16 cellular contexts compared by ENCODE assay signal in the genomic region with DNA sequence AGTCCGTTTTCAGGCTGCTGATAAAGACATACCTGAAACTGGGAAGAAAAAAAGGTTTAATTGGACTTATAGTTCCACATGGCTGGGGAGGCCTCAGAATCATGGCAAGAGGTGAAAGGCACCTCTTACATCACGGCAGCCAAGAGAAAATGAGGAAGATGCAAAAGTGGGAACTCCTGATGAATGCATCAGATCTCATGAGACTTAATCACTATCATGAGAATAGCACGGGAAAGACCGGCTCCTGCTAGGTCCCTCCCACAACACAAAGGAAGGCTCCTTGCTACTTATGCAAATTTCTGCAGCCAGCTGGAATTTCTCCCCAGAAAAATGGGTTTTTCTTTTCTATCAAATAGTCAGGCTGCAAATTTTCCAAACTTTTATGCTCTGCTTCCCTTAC.
A peak's percentile ranks its signal among the peaks of the same experiment; 100 is the strongest.
DNase-seq lines count a peak whose midpoint lies in the region; ATAC-seq and TF ChIP-seq lines count a peak whose summit lies in the region.
"Had no signal": no experiment of that assay in that cellular context is flagged by ENCODE, and none has a peak within 500 bp of the region (broad histone marks: within the 10 kb centered on the region; RNA-seq: fewer than 3 reads in every experiment).

No MANE protein-coding gene starts in this region.

- H3K9me3 Mint-ChIP-seq in GM23338 (peaks cover 1% of the 10 kb centered on the region), WTC11 (peaks cover 2% of the 10 kb centered on the region), neural progenitor cell (peaks cover 28% of the 10 kb centered on the region)
- no peaks in the 10 kb centered on the region for H3K9me3 Mint-ChIP-seq in CD4-positive, alpha-beta memory T cell
- H3K9me3 Mint-ChIP-seq: CD8-positive, alpha-beta T cell had no signal

- no peak overlapping the region for H3K4me2 ChIP-seq in GM23338
- no peak overlapping the region for H3K4me2 ChIP-seq in neural progenitor cell

- H3K36me3 Mint-ChIP-seq in GM23338 (ENCODE audit: low read depth) = no peaks in the 10 kb centered on the region
- H3K36me3 Mint-ChIP-seq in WTC11 = no peaks in the 10 kb centered on the region; the same call in 1 of the 2 replicates
- H3K36me3 Mint-ChIP-seq in neural progenitor cell = peaks cover 8% of the 10 kb centered on the region
- H3K36me3 Mint-ChIP-seq in CD4-positive, alpha-beta memory T cell = no peaks in the 10 kb centered on the region
- H3K36me3 Mint-ChIP-seq: CD8-positive, alpha-beta T cell had no signal

- H4K20me1 ChIP-seq in GM23338 (replicated peaks; ENCODE audit: insufficient read depth) (no peaks in the 10 kb centered on the region), neural progenitor cell (ENCODE audit: low read depth) (no peaks in the 10 kb centered on the region)

- TF ChIP-seq CTCF in GM23338 (conservative IDR thresholded peaks at IDR 0.05; ENCODE audit: low read depth in 2 of 2) (no peak), WTC11 (IDR thresholded peaks at IDR 0.05) (no peak), neural progenitor cell (IDR thresholded peaks at IDR 0.05) (no peak)

- H3K4me3 ChIP-seq in GM23338 (no peak overlapping the region), neural progenitor cell (no peak overlapping the region)
- H3K4me3 ChIP-seq in CD4-positive, alpha-beta memory T cell (ENCODE audit: low read length in 2 of 2) = no peak overlapping the region

- H3K9me2 ChIP-seq in GM23338 (ENCODE audit: insufficient read depth) = peaks cover 4% of the 10 kb centered on the region; the same call in 1 of the 2 replicates

- no peaks in the 10 kb centered on the region for H3K27me3 Mint-ChIP-seq in GM23338 (ENCODE audit: insufficient read depth, low read depth, poor library complexity)
- no peaks in the 10 kb centered on the region for H3K27me3 Mint-ChIP-seq in WTC11 (ENCODE audit: low read depth)
- peaks cover 4% of the 10 kb centered on the region for H3K27me3 Mint-ChIP-seq in neural progenitor cell (ENCODE audit: insufficient read depth, low read depth)
- peaks cover 8 to 11% of the 10 kb centered on the region in 2 donors for H3K27me3 Mint-ChIP-seq in CD4-positive, alpha-beta memory T cell

- H3K9me3 ChIP-seq in neural progenitor cell (ENCODE audit: low read depth) = no peaks in the 10 kb centered on the region
- no peaks in the 10 kb centered on the region for H3K9me3 ChIP-seq in CD4-positive, alpha-beta memory T cell (ENCODE audit: control insufficient read depth in 1 of 2, low read length in 2 of 2)

- H3K27ac Mint-ChIP-seq in GM23338 = no peak overlapping the region
- no peak overlapping the region for H3K27ac Mint-ChIP-seq in WTC11
- H3K27ac Mint-ChIP-seq in neural progenitor cell = peak overlapping the region; percentile 38
- H3K27ac Mint-ChIP-seq in CD4-positive, alpha-beta memory T cell = no peak overlapping the region
- H3K27ac Mint-ChIP-seq: B cell; CD8-positive, alpha-beta T cell; H9 had no signal

- H3K9ac ChIP-seq in neural progenitor cell = no peak overlapping the region

- no peaks in the 10 kb centered on the region for H3K36me3 ChIP-seq in GM23338 (ENCODE audit: insufficient read depth)
- H3K36me3 ChIP-seq in neural progenitor cell = no peaks in the 10 kb centered on the region
- no peaks in the 10 kb centered on the region for H3K36me3 ChIP-seq in CD4-positive, alpha-beta memory T cell (ENCODE audit: insufficient read depth, low read length)

- ATAC-seq in GM23338 (no peak), WTC11 (peak; percentile 39; the same call in 1 of the 2 replicates), GM21360 (IDR thresholded peaks at IDR 0.05; ENCODE audit: unreplicated experiment) (no peak)
- ATAC-seq: CD8-positive, alpha-beta T cell had no signal

- POLR2A ChIA-PET in WTC11 (lab: Charles Lee) = no interaction called here
- POLR2A ChIA-PET in CD4-positive, alpha-beta memory T cell (lab: Charles Lee; ENCODE audit: partially characterized antibody) = no interaction called here

- CTCF ChIA-PET in WTC11 (lab: Charles Lee) = interaction anchor here (0.6 kb wide), 1 partner anchor 672 kb away, joined by 3 read pairs; no protein-coding TSS in a partner anchor
- CTCF ChIA-PET in CD4-positive, alpha-beta memory T cell (lab: Charles Lee; ENCODE audit: partially characterized antibody) = no interaction called here

- H3K27ac ChIP-seq in GM23338 (ENCODE audit: low read depth) (no peak overlapping the region), neural progenitor cell (no peak overlapping the region)
- no peak overlapping the region for H3K27ac ChIP-seq in CD4-positive, alpha-beta memory T cell (ENCODE audit: low read depth, low read length)

- H3K4me1 ChIP-seq in GM23338 (ENCODE audit: insufficient read depth) = no peaks in the 10 kb centered on the region
- peaks cover 7% of the 10 kb centered on the region for H3K4me1 ChIP-seq in neural progenitor cell
- no peaks in the 10 kb centered on the region for H3K4me1 ChIP-seq in CD4-positive, alpha-beta memory T cell (ENCODE audit: insufficient read depth, low read length)

- H2AFZ ChIP-seq in GM23338 (no peak overlapping the region; the same call in 1 of the 2 replicates), neural progenitor cell (replicated peaks) (no peak overlapping the region)

- H3K79me2 ChIP-seq in GM23338 (replicated peaks; ENCODE audit: insufficient read depth) (no peaks in the 10 kb centered on the region), neural progenitor cell (ENCODE audit: low read depth) (no peaks in the 10 kb centered on the region)

- intact Hi-C loops in head of caudate nucleus (cut with DNase I) = no loop called here
- intact Hi-C loops in CD4-positive, alpha-beta memory T cell (cut with micrococcal nuclease) = no loop called here

- H3K4me1 Mint-ChIP-seq in GM23338 (peaks cover 4% of the 10 kb centered on the region; the same call in 2 of the 3 replicates), WTC11 (peaks cover 8% of the 10 kb centered on the region), neural progenitor cell (peaks cover 17% of the 10 kb centered on the region)
- no peaks in the 10 kb centered on the region for H3K4me1 Mint-ChIP-seq in CD4-positive, alpha-beta memory T cell

- H3K27me3 ChIP-seq in GM23338 (ENCODE audit: insufficient read depth) (no peaks in the 10 kb centered on the region), neural progenitor cell (no peaks in the 10 kb centered on the region)
- H3K27me3 ChIP-seq in CD4-positive, alpha-beta memory T cell (ENCODE audit: insufficient read depth, low read length) = no peaks in the 10 kb centered on the region

- H3K4me3 Mint-ChIP-seq in GM23338 (no peak overlapping the region), WTC11 (no peak overlapping the region), neural progenitor cell (no peak overlapping the region)
- H3K4me3 Mint-ChIP-seq in CD4-positive, alpha-beta memory T cell = no peak overlapping the region
- H3K4me3 Mint-ChIP-seq: B cell; CD8-positive, alpha-beta T cell; H9 had no signal

- no peaks in the 10 kb centered on the region for H3F3A ChIP-seq in GM23338 (replicated peaks; ENCODE audit: low read depth)
- no peaks in the 10 kb centered on the region for H3F3A ChIP-seq in neural progenitor cell (ENCODE audit: low read depth)

- peak; percentile 30 for DNase-seq in GM23338 (ENCODE audit: low spot score)
- peak; percentile 2 for DNase-seq in NOMO-1 treated with dmso at 0.1 percent for 144 hours (lab: John Stamatoyannopoulos, UW; ENCODE audit: unreplicated experiment)
- DNase-seq in WTC11 (ENCODE audit: low spot score) = no peak
- DNase-seq in neural progenitor cell (ENCODE audit: low spot score) = no peak
- no peak for DNase-seq in head of caudate nucleus
- DNase-seq in CD4-positive, alpha-beta memory T cell = no peak
- DNase-seq: C1 segment of cervical spinal cord; CD8-positive, alpha-beta T cell; COR-L47; DMS153; DMS79 treated with DMSO at 0.1 percent for 48 hours; EL; GOT3; H9 had no signal

TF ChIP-seq in GM23338, 12 proteins besides CTCF, POLR2A, EP300 and RAD21 (continues in another document):
- no peak for TF ChIP-seq EZH2 (IDR thresholded peaks at IDR 0.05; ENCODE audit: low read depth, unreplicated experiment)

TF ChIP-seq in WTC11, 78 proteins besides CTCF, POLR2A, EP300 and RAD21:
- no peak for TF ChIP-seq TEAD1 (CRISPR knock-in tag; IDR thresholded peaks at IDR 0.05)
TF ChIP-seq in WTC11: peak in this region for 0.

Comparison
In these comparisons a context has a peak if more than half of its experiments do, and no peak if none do; other contexts are left out.
1. DNase-seq: peak in GM23338 (single experiment) and NOMO-1 treated with dmso at 0.1 percent for 144 hours (single experiment); none in WTC11 (single experiment), neural progenitor cell (single experiment), head of caudate nucleus (0 of 42) and CD4-positive, alpha-beta memory T cell (0 of 5).